Comparison of ENCODE assay signal across 9 cellular contexts in the genomic region with DNA sequence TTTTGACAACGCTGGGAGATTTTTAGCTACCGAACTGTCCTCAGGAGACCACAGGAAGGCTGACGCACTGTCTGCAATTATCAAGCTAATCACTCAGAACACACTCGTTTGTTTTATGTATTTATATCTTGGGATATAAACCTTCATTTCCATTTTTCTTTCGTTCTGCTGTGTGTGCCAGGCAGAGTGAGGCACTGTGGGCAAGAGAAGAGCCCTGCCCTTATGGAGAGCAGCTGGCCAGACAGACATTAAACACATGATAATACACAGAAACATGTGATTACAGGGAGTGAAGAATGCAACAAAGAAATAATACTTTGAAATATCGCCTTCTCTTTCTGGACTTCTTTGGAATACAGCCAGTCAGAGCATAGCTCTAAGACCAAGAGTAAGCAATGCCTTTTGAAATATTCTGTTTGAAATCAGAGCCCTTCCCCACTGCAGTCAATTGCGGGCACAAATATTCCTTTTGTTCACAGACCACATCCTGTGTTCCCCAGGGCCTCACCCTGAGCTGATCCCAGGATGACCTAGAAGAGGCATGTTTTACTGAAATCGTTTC.
DNase-seq lines count a peak whose midpoint lies in the region; ATAC-seq and TF ChIP-seq lines count a peak whose summit lies in the region.
"Had no signal": no experiment of that assay in that cellular context is flagged by ENCODE, and none has a peak within 500 bp of the region (broad histone marks: within the 10 kb centered on the region; RNA-seq: fewer than 3 reads in every experiment).

No MANE protein-coding gene starts in this region.

- H3K9me3 ChIP-seq in CD4-positive, alpha-beta memory T cell (ENCODE audit: control insufficient read depth in 1 of 2, low read length in 2 of 2), result no peaks in the 10 kb centered on the region

- H3K4me3 ChIP-seq in fibroblast of villous mesenchyme (ENCODE audit: low read depth, low read length), result no peak overlapping the region
- H3K4me3 ChIP-seq in CD4-positive, alpha-beta memory T cell (ENCODE audit: low read length in 2 of 2), result no peak overlapping the region

- CTCF ChIA-PET in RWPE1 (lab: Yijun Ruan, JAX), result interaction anchor here (0.6 to 3.2 kb wide), 8 partner anchors 36 to 696 kb away, joined by 3 to 12 read pairs (median 4); no protein-coding TSS in a partner anchor
- CTCF ChIA-PET in CD4-positive, alpha-beta memory T cell (lab: Charles Lee; ENCODE audit: partially characterized antibody), result no interaction called here

- H3K27ac Mint-ChIP-seq in CD4-positive, alpha-beta memory T cell, result no peak overlapping the region
- H3K27ac Mint-ChIP-seq: activated naive CD8-positive, alpha-beta T cell treated with anti-CD3 and anti-CD28 coated beads, Interleukin-2, amount 10 ng/mL, durations not matched to agents 7 days and 5 days had no signal

- no peaks in the 10 kb centered on the region for H3K36me3 Mint-ChIP-seq in CD4-positive, alpha-beta memory T cell
- H3K36me3 Mint-ChIP-seq: activated naive CD8-positive, alpha-beta T cell treated with anti-CD3 and anti-CD28 coated beads, Interleukin-2, amount 10 ng/mL, durations not matched to agents 7 days and 5 days had no signal

- no peak for ATAC-seq in GM18868 (IDR thresholded peaks at IDR 0.05; ENCODE audit: unreplicated experiment)
- ATAC-seq in left lobe of liver, result no peak

- peaks cover 5 to 20% (median 10%) of the 10 kb centered on the region in 4 donors for H3K4me1 Mint-ChIP-seq in CD4-positive, alpha-beta memory T cell

- DNase-seq in NCI-H1436 (lab: John Stamatoyannopoulos, UW), result peak; percentile 24
- DNase-seq in NCI-H1436 treated with DMSO at 0.1 percent for 48 hours (lab: John Stamatoyannopoulos, UW), result no peak
- DNase-seq in RWPE1 (ENCODE audit: low spot score), result peak; percentile 92
- peak; percentile 75 for DNase-seq in fibroblast of villous mesenchyme (ENCODE audit: low read depth)
- DNase-seq in stromal cell of bone marrow (ENCODE audit: low read depth), result peak; percentile 23
- no peak for DNase-seq in CD4-positive, alpha-beta memory T cell
- DNase-seq in left lobe of liver (ENCODE audit: low spot score), result no peak
- DNase-seq: activated naive CD8-positive, alpha-beta T cell treated with anti-CD3 and anti-CD28 coated beads, Interleukin-2, amount 10 ng/mL, durations not matched to agents 7 days and 5 days had no signal

- peak overlapping the region; percentile 44; the same call in 1 of the 2 replicates for H3K27ac ChIP-seq in RWPE1
- no peak overlapping the region for H3K27ac ChIP-seq in CD4-positive, alpha-beta memory T cell (ENCODE audit: low read depth, low read length)

- H3K36me3 ChIP-seq in CD4-positive, alpha-beta memory T cell (ENCODE audit: insufficient read depth, low read length), result no peaks in the 10 kb centered on the region

- peaks cover 33 to 52% of the 10 kb centered on the region in 2 donors for H3K27me3 Mint-ChIP-seq in CD4-positive, alpha-beta memory T cell

- intact Hi-C loops in CD4-positive, alpha-beta memory T cell (cut with micrococcal nuclease), result no loop called here

- TF ChIP-seq CTCF in RWPE1 (conservative IDR thresholded peaks at IDR 0.05; ENCODE audit: low read depth), result no peak
- TF ChIP-seq CTCF in fibroblast of villous mesenchyme (IDR thresholded peaks at IDR 0.05; ENCODE audit: insufficient read depth, low read depth, low read length), result no peak

- peaks cover 5% of the 10 kb centered on the region for H3K4me1 ChIP-seq in CD4-positive, alpha-beta memory T cell (ENCODE audit: insufficient read depth, low read length)

- POLR2A ChIA-PET in RWPE1 (lab: Yijun Ruan, JAX; ENCODE audit: low non-redundant PET), result interaction anchor here (0.7 kb wide), 1 partner anchor 20 kb away, joined by 3 read pairs; no protein-coding TSS in a partner anchor
- POLR2A ChIA-PET in CD4-positive, alpha-beta memory T cell (lab: Charles Lee; ENCODE audit: partially characterized antibody), result no interaction called here

- peaks cover 17% of the 10 kb centered on the region for H3K27me3 ChIP-seq in CD4-positive, alpha-beta memory T cell (ENCODE audit: insufficient read depth, low read length)

- H3K9me3 Mint-ChIP-seq in CD4-positive, alpha-beta memory T cell, result peaks cover 0 to 4% (median 0%) of the 10 kb centered on the region in 8 donors
- H3K9me3 Mint-ChIP-seq: activated naive CD8-positive, alpha-beta T cell treated with anti-CD3 and anti-CD28 coated beads, Interleukin-2, amount 10 ng/mL, durations not matched to agents 7 days and 5 days had no signal

- H3K4me3 Mint-ChIP-seq in CD4-positive, alpha-beta memory T cell, result peak overlapping the region in 1 of 8 donors; percentile 35
- H3K4me3 Mint-ChIP-seq: activated naive CD8-positive, alpha-beta T cell treated with anti-CD3 and anti-CD28 coated beads, Interleukin-2, amount 10 ng/mL, durations not matched to agents 7 days and 5 days had no signal

Comparison
In these comparisons a context has a peak if more than half of its experiments do, and no peak if none do; other contexts are left out.
1. DNase-seq: peak in NCI-H1436 (single experiment), RWPE1 (single experiment), fibroblast of villous mesenchyme (single experiment) and stromal cell of bone marrow (single experiment); none in NCI-H1436 treated with DMSO at 0.1 percent for 48 hours (single experiment), CD4-positive, alpha-beta memory T cell (0 of 5) and left lobe of liver (single experiment).